22 cellular contexts compared by ENCODE assay signal in the genomic region with DNA sequence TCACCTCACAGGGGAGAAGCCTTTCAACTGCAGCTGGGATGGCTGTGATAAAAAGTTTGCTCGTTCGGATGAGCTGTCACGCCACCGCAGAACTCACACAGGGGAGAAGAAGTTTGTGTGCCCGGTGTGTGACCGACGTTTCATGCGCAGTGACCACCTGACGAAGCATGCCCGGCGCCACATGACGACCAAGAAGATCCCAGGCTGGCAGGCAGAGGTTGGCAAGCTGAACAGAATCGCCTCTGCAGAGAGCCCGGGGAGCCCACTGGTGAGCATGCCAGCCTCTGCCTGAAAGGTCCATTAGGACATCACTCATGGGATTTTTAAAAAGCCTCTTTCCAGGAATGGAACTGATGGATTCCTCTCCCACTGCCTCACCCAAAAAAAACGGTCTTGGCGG. TPM values are rescaled to one million over a fixed set of nuclear protein-coding genes. Genes with fewer than 3 reads are reported as not detected.
"Had no signal": no experiment of that assay in that cellular context is flagged by ENCODE, and none has a peak within 500 bp of the region (broad histone marks: within the 10 kb centered on the region; RNA-seq: fewer than 3 reads in every experiment).

No MANE protein-coding gene starts in this region.

- H3K36me3 ChIP-seq: neural progenitor cell had no signal

- DNase-seq: dorsolateral prefrontal cortex; effector CD4-positive, alpha-beta T cell; mammary epithelial cell; mesendoderm; midbrain; naive thymus-derived CD4-positive, alpha-beta T cell; retina; stimulated activated CD4-positive, alpha-beta T cell treated with anti-CD3 and anti-CD28 coated beads, Interleukin-2, amount 100 ng/mL, for 24 hours; stimulated activated CD4-positive, alpha-beta T cell treated with anti-CD3 and anti-CD28 coated beads, Interleukin-4, amount 100 ng/mL, for 24 hours; stimulated activated naive CD4-positive, alpha-beta T cell treated with Interleukin-2 at 50 U/mL for 16 hours; stomach; thyroid gland; trophoblast cell had no signal

- H3K9me3 ChIP-seq: stomach, thyroid gland, vagina had no signal

- H3K4me3 ChIP-seq: dorsolateral prefrontal cortex, neural progenitor cell, smooth muscle cell, stomach, thyroid gland, vagina had no signal

- ATAC-seq: left lobe of liver; naive thymus-derived CD4-positive, alpha-beta T cell; sciatic nerve; stimulated activated effector memory CD8-positive, alpha-beta T cell treated with anti-CD3 and anti-CD28 coated beads, Interleukin-12 subunit alpha, Interleukin-12 subunit beta, amount 100 ng/mL, for 72 hours had no signal

- H2AFZ ChIP-seq: neural progenitor cell had no signal

- FAIRE-seq: colon, frontal cortex, keratinocyte had no signal

- H3K27ac ChIP-seq: dorsolateral prefrontal cortex, neural progenitor cell, vagina had no signal

- H3K4me2 ChIP-seq: neural progenitor cell, smooth muscle cell had no signal

- H3K9ac ChIP-seq: neural progenitor cell had no signal

- H3K27me3 ChIP-seq: dorsolateral prefrontal cortex, neural progenitor cell, stomach, thyroid gland, vagina had no signal

RNA-seq across cellular contexts. Expression of gene CYS1, which starts 28.0 kb away (rescaled TPM):
- polyA plus RNA-seq: naive thymus-derived CD4-positive, alpha-beta T cell had no signal
